In the genomic region with DNA sequence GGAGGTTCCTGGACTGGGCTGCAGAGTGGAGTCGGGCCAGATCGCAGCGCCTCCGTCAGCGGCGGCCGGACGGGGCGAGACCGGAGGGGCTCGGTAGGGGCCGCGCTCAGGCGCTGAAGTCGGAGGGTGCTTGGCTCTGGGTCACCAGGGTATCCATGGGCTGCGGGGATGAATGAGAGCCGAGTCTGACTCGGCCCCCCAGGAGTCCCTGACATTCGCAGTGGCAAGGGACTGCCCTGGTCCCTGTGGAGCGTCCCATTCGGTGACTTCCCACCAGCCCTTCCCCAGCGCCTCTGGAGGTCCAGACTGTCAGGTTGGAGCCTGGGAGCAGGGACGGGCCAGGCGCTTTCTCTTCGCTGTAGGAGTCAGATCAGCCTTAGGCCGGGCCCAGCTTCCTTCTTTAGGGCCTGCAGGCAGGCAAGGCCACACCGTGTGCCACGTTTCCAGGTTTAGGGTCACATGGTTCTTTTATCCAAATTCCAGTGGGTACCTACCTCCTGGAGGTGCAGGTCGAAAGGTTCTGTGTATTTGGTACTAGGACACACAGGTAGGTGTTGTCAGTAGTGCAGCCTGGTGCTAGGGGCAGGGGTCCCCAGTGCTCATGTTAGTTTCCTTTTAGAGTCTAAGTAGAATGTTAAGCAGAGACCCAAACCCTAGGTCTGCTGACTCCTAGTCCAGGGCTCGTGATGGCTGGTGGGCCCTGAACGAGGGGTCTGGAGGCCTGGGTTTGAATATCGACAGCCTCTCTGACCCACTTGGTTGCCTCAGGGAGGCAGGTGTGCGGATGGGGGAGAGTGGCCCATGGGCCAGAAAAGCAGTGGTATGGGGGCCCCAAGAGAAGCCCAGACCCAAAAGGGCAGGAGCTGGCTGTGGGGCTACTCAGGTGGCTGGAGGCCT, we compare ENCODE assay signal across 8 cellular contexts. TPM values are rescaled to one million over a fixed set of nuclear protein-coding genes. Genes with fewer than 3 reads are reported as not detected.
A peak's percentile ranks its signal among the peaks of the same experiment; 100 is the strongest.
DNase-seq lines count a peak whose midpoint lies in the region; ATAC-seq and TF ChIP-seq lines count a peak whose summit lies in the region.

No MANE protein-coding gene starts in this region.

- H3K79me2 ChIP-seq in DOHH2 (ENCODE audit: control insufficient read depth, low read length): no peaks in the 10 kb centered on the region

- CTCF ChIA-PET in activated CD8-positive, alpha-beta T cell treated with anti-CD3 and anti-CD28 coated beads, Interleukin-2, amount 10 ng/mL, durations not matched to agents 7 days and 5 days (lab: Charles Lee): interaction anchor here (0.6 kb wide), 1 partner anchor 341 kb away, joined by 3 read pairs; no protein-coding TSS in a partner anchor

- H3K27me3 ChIP-seq in DOHH2 (ENCODE audit: control insufficient read depth, low read length): peaks cover 37% of the 10 kb centered on the region
- H3K27me3 ChIP-seq in right cardiac atrium (ENCODE audit: control insufficient read depth, insufficient read depth): no peaks in the 10 kb centered on the region
- no peaks in the 10 kb centered on the region for H3K27me3 ChIP-seq in skeletal muscle tissue (ENCODE audit: control insufficient read depth in 3 of 3, insufficient read depth in 3 of 3, low read length in 3 of 3)

- H3F3A ChIP-seq in DOHH2 (ENCODE audit: control insufficient read depth, insufficient read depth): no peaks in the 10 kb centered on the region; the same call in 1 of the 2 replicates

- no peak overlapping the region for H3K27ac ChIP-seq in DOHH2 (ENCODE audit: low read depth, low read length)
- peak overlapping the region; percentile 91 for H3K27ac ChIP-seq in right cardiac atrium (ENCODE audit: low read length)
- H3K27ac ChIP-seq in skeletal muscle tissue (ENCODE audit: low read depth, low read length): peak overlapping the region; percentile 82

- H3K4me3 Mint-ChIP-seq in activated CD8-positive, alpha-beta T cell treated with anti-CD3 and anti-CD28 coated beads, Interleukin-2, amount 10 ng/mL, durations not matched to agents 7 days and 5 days: peak overlapping the region; percentile 74

- no peak for TF ChIP-seq CTCF in DOHH2 (IDR thresholded peaks at IDR 0.05; ENCODE audit: low read depth, low read length, poor library complexity, severe bottlenecking)

- no peaks in the 10 kb centered on the region for H3K9me2 ChIP-seq in DOHH2 (replicated peaks; ENCODE audit: control insufficient read depth, low read length)

- H3K36me3 ChIP-seq in DOHH2 (ENCODE audit: control insufficient read depth, low read length) (no peaks in the 10 kb centered on the region), skeletal muscle tissue (ENCODE audit: control insufficient read depth in 3 of 3, insufficient read depth in 3 of 3, low read length in 3 of 3) (no peaks in the 10 kb centered on the region)

- H3K4me1 ChIP-seq in DOHH2 (ENCODE audit: control insufficient read depth, low read length) (peaks cover 28% of the 10 kb centered on the region), right cardiac atrium (ENCODE audit: control insufficient read depth, insufficient read depth, low read length) (no peaks in the 10 kb centered on the region), skeletal muscle tissue (ENCODE audit: control insufficient read depth in 3 of 3, insufficient read depth in 3 of 3, low read length in 3 of 3) (peaks cover 20 to 34% (median 30%) of the 10 kb centered on the region in 3 donors)

- intact Hi-C loops in right cardiac atrium (cut with DNase I): loop anchor here in 2 of 4 donors (5.0 to 10.0 kb wide), 2 partner anchors 67 to 70 kb away; partner anchors contain the start of gene WDR25 (in 2 of the 2)

- 20% methylated on average over 33 of the region's 33 CpGs for WGBS in right cardiac atrium

- DNase-seq in activated CD8-positive, alpha-beta T cell treated with anti-CD3 and anti-CD28 coated beads, Interleukin-2, amount 10 ng/mL, durations not matched to agents 7 days and 5 days: no peak
- DNase-seq in right cardiac atrium (peak in 2 of 3 donors; percentile 75 to 84), globus pallidus (ENCODE audit: low spot score) (no peak), NCI-H748 treated with DMSO at 0.1 percent for 48 hours (lab: John Stamatoyannopoulos, UW) (no peak), D341Med (ENCODE audit: low spot score) (no peak)

- H3K4me2 ChIP-seq in DOHH2 (ENCODE audit: low read length): peak overlapping the region; percentile 92

- H3K9me3 Mint-ChIP-seq in activated CD8-positive, alpha-beta T cell treated with anti-CD3 and anti-CD28 coated beads, Interleukin-2, amount 10 ng/mL, durations not matched to agents 7 days and 5 days (ENCODE audit: insufficient read depth): no peaks in the 10 kb centered on the region

- H4K20me1 ChIP-seq in DOHH2 (ENCODE audit: control insufficient read depth, insufficient read depth, low read depth, low read length): no peaks in the 10 kb centered on the region

- H3K27me3 Mint-ChIP-seq in activated CD8-positive, alpha-beta T cell treated with anti-CD3 and anti-CD28 coated beads, Interleukin-2, amount 10 ng/mL, durations not matched to agents 7 days and 5 days (ENCODE audit: low read depth): peaks cover 32% of the 10 kb centered on the region

- H3K9ac ChIP-seq in skeletal muscle tissue (ENCODE audit: low read depth in 1 of 3, low read length in 3 of 3): peak overlapping the region; percentile 83 to 94 (median 88)

- no peaks in the 10 kb centered on the region for H3K36me3 Mint-ChIP-seq in activated CD8-positive, alpha-beta T cell treated with anti-CD3 and anti-CD28 coated beads, Interleukin-2, amount 10 ng/mL, durations not matched to agents 7 days and 5 days (ENCODE audit: low read depth)

- H3K4me1 Mint-ChIP-seq in activated CD8-positive, alpha-beta T cell treated with anti-CD3 and anti-CD28 coated beads, Interleukin-2, amount 10 ng/mL, durations not matched to agents 7 days and 5 days (ENCODE audit: low read depth): peaks cover 31% of the 10 kb centered on the region

- peak; percentile 9 for ATAC-seq in HG02884 (IDR thresholded peaks at IDR 0.05; ENCODE audit: unreplicated experiment)
- ATAC-seq in activated CD8-positive, alpha-beta T cell treated with anti-CD3 and anti-CD28 coated beads, Interleukin-2, amount 10 ng/mL, durations not matched to agents 7 days and 5 days: no peak
- peak; percentile 7 to 11 for ATAC-seq in right cardiac atrium

- POLR2A ChIA-PET in activated CD8-positive, alpha-beta T cell treated with anti-CD3 and anti-CD28 coated beads, Interleukin-2, amount 10 ng/mL, durations not matched to agents 7 days and 5 days (lab: Charles Lee): no interaction called here

- no peaks in the 10 kb centered on the region for H3K9me3 ChIP-seq in DOHH2 (ENCODE audit: control insufficient read depth, insufficient read depth, low read length)
- no peaks in the 10 kb centered on the region for H3K9me3 ChIP-seq in right cardiac atrium (ENCODE audit: control insufficient read depth, low read length)
- no peaks in the 10 kb centered on the region for H3K9me3 ChIP-seq in skeletal muscle tissue (ENCODE audit: control insufficient read depth in 3 of 3, low read length in 3 of 3)

- H3K4me3 ChIP-seq in DOHH2 (ENCODE audit: low read length) (peak overlapping the region; percentile 80), right cardiac atrium (ENCODE audit: low read length) (peak overlapping the region; percentile 92), skeletal muscle tissue (ENCODE audit: low read length in 3 of 3) (peak overlapping the region; percentile 82 to 86 (median 85))

- H3K27ac Mint-ChIP-seq in activated CD8-positive, alpha-beta T cell treated with anti-CD3 and anti-CD28 coated beads, Interleukin-2, amount 10 ng/mL, durations not matched to agents 7 days and 5 days: no peak overlapping the region

RNA-seq across cellular contexts. Expression of gene SLC25A29, which starts 1.2 kb away (rescaled TPM):
- total RNA-seq in activated CD8-positive, alpha-beta T cell treated with anti-CD3 and anti-CD28 coated beads, Interleukin-2, amount 10 ng/mL, durations not matched to agents 7 days and 5 days: 10 to 100 TPM; 29.7 to 29.9 TPM
- total RNA-seq in right cardiac atrium (10 to 100 TPM; 22.9 to 41.1 (median 23.9) TPM), skeletal muscle tissue (30.8 TPM)
- polyA plus RNA-seq in right cardiac atrium: 20.9 TPM

RNA-seq across cellular contexts. Expression of gene SLC25A47, which starts 15.7 kb away (rescaled TPM):
- not detected for total RNA-seq in activated CD8-positive, alpha-beta T cell treated with anti-CD3 and anti-CD28 coated beads, Interleukin-2, amount 10 ng/mL, durations not matched to agents 7 days and 5 days
- total RNA-seq in right cardiac atrium (not detected), skeletal muscle tissue (0.52 TPM)
- polyA plus RNA-seq in right cardiac atrium: not detected

Comparison
In these comparisons a context has a peak if more than half of its experiments do, and no peak if none do; other contexts are left out.
1. DNase-seq: peak in right cardiac atrium (2 of 3); none in activated CD8-positive, alpha-beta T cell treated with anti-CD3 and anti-CD28 coated beads, Interleukin-2, amount 10 ng/mL, durations not matched to agents 7 days and 5 days (single experiment), globus pallidus (single experiment), NCI-H748 treated with DMSO at 0.1 percent for 48 hours (single experiment) and D341Med (single experiment).
2. Peak in every context shown above with its lines, with median percentiles within 50 percentile points of each other: H3K4me3 ChIP-seq.